In the genomic region with DNA sequence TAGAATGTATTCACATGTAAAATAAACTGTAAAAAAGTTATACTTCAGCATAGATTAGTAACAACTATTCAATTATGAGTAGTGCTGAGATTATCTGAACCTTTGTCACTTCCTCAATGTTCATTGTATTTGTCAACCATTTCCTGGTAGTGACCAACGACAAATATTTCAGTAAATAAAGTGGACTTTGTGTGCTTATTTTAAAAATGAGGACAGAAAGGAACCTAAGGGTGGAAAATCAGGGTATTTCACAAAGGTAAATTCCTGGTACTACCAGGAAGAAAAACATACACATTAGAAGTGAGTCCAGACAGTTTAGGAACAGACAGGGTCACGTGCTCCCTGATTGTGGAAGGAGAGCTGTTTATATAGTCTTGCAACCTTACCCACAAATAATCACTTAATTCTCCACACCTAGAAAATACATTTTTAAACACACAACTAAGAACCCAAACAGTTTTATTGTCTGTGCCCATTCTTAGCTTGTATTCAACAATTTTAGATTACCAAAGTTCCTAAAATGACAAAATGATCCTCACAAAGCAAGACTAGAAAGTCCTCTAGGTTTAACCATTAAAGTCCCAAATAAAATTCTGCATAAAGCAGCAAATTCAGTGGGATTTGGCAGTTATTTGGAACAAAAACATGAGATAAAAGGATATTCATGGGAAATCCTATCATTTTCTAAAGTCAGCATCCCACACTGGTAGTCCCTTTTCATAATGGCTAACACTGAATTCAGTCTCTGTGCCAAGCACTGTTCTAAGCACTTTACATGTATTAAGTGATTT, we compare ENCODE assay signal across 12 cellular contexts. TPM values are rescaled to one million over a fixed set of nuclear protein-coding genes. Genes with fewer than 3 reads are reported as not detected.
DNase-seq lines count a peak whose midpoint lies in the region; ATAC-seq and TF ChIP-seq lines count a peak whose summit lies in the region.
"Had no signal": no experiment of that assay in that cellular context is flagged by ENCODE, and none has a peak within 500 bp of the region (broad histone marks: within the 10 kb centered on the region; RNA-seq: fewer than 3 reads in every experiment).

No MANE protein-coding gene starts in this region.

- no peaks in the 10 kb centered on the region for H3K36me3 ChIP-seq in right lobe of liver
- H3K36me3 ChIP-seq in upper lobe of left lung = no peaks in the 10 kb centered on the region

- TF ChIP-seq CTCF in activated B cell treated with CpG ODN at 0.5 μM for 24 hours (IDR thresholded peaks at IDR 0.05) (no peak), right lobe of liver (IDR thresholded peaks at IDR 0.05) (no peak), upper lobe of left lung (IDR thresholded peaks at IDR 0.05) (no peak)

- H3K4me3 Mint-ChIP-seq in activated B cell treated with CpG ODN at 0.5 μM for 24 hours = no peak overlapping the region
- H3K4me3 Mint-ChIP-seq: CD8-positive, alpha-beta T cell had no signal

- ATAC-seq in right cardiac atrium = peak; percentile 11 to 31
- no peak for ATAC-seq in activated B cell treated with CpG ODN at 0.5 μM for 24 hours (ENCODE audit: low read depth)
- peak; percentile 65 to 79 (median 72) for ATAC-seq in right lobe of liver
- ATAC-seq in upper lobe of left lung (ENCODE audit: low FRiP score in 2 of 2) = peak in 1 of 2 donors; percentile 49
- no peak for ATAC-seq in HG03159 (IDR thresholded peaks at IDR 0.05; ENCODE audit: unreplicated experiment)
- ATAC-seq: CD8-positive, alpha-beta T cell; psoas muscle had no signal

- H3K4me1 ChIP-seq in right cardiac atrium (ENCODE audit: control insufficient read depth, insufficient read depth, low read length) (peaks cover 7% of the 10 kb centered on the region), right lobe of liver (peaks cover 4 to 59% (median 21%) of the 10 kb centered on the region in 4 donors), upper lobe of left lung (peaks cover 74 to 88% (median 81%) of the 10 kb centered on the region in 4 donors)

- H3K36me3 Mint-ChIP-seq in activated B cell treated with CpG ODN at 0.5 μM for 24 hours (ENCODE audit: low read depth) = peaks cover 8% of the 10 kb centered on the region

- TF ChIP-seq EP300 in upper lobe of left lung (IDR thresholded peaks at IDR 0.05) = peak in 1 of 4 donors; percentile 77

- intact Hi-C loops in right cardiac atrium (cut with DNase I) (no loop called here), cardiac septum (cut with DNase I) (no loop called here), activated B cell treated with CpG ODN at 0.5 μM for 24 hours (cut with micrococcal nuclease) (loop anchor here (2.0 kb wide), 1 partner anchor 15 kb away; no protein-coding TSS in a partner anchor), right lobe of liver (cut with DNase I) (no loop called here)

- H3K27ac ChIP-seq in right cardiac atrium (ENCODE audit: low read length) (no peak overlapping the region), right lobe of liver (peak overlapping the region; percentile 23 to 63 (median 59)), upper lobe of left lung (peak overlapping the region; percentile 40 to 82 (median 64))
- H3K27ac ChIP-seq: psoas muscle had no signal

- WGBS in right cardiac atrium = 54% methylated on average over 2 of the region's 2 CpGs
- 1% methylated on average over 2 of the region's 2 CpGs for WGBS in right lobe of liver (ENCODE audit: insufficient coverage, low coverage, low lambda C conversion rate, missing lambda C conversion rate)
- WGBS in upper lobe of left lung, 2 donors = 21 to 24% methylated on average over 2 of the region's 2 CpGs

- H3K4me1 Mint-ChIP-seq in activated B cell treated with CpG ODN at 0.5 μM for 24 hours = peaks cover 56% of the 10 kb centered on the region

- DNase-seq in right cardiac atrium = no peak
- DNase-seq in cardiac septum (ENCODE audit: low spot score) = no peak
- no peak for DNase-seq in activated B cell treated with CpG ODN at 0.5 μM for 24 hours
- no peak for DNase-seq in right lobe of liver
- DNase-seq in upper lobe of left lung = no peak
- no peak for DNase-seq in NCI-H2107 (lab: John Stamatoyannopoulos, UW)
- no peak for DNase-seq in NCI-H82 treated with DMSO at 0.1 percent for 48 hours (lab: John Stamatoyannopoulos, UW; ENCODE audit: unreplicated experiment)
- DNase-seq: activated CD4-positive, alpha-beta T cell treated with anti-CD3 and anti-CD28 coated beads, Interleukin-2, amount 50 U/mL, for 1 hour; CD8-positive, alpha-beta T cell; islet precursor cell; psoas muscle had no signal

- CTCF ChIA-PET in activated B cell treated with CpG ODN at 0.5 μM for 24 hours (lab: Charles Lee) = no interaction called here

- no peak overlapping the region for H3K4me3 ChIP-seq in right cardiac atrium (ENCODE audit: low read length)
- no peak overlapping the region for H3K4me3 ChIP-seq in right lobe of liver
- H3K4me3 ChIP-seq in upper lobe of left lung = no peak overlapping the region
- H3K4me3 ChIP-seq: psoas muscle had no signal

- peak overlapping the region; percentile 79 for H3K27ac Mint-ChIP-seq in activated B cell treated with CpG ODN at 0.5 μM for 24 hours

- H3K9me3 ChIP-seq in right cardiac atrium (ENCODE audit: control insufficient read depth, low read length) = no peaks in the 10 kb centered on the region
- H3K9me3 ChIP-seq in right lobe of liver = no peaks in the 10 kb centered on the region
- no peaks in the 10 kb centered on the region for H3K9me3 ChIP-seq in upper lobe of left lung
- H3K9me3 ChIP-seq: psoas muscle had no signal

- H3K27me3 ChIP-seq in right cardiac atrium (ENCODE audit: control insufficient read depth, insufficient read depth) = no peaks in the 10 kb centered on the region
- H3K27me3 ChIP-seq in right lobe of liver = no peaks in the 10 kb centered on the region
- no peaks in the 10 kb centered on the region for H3K27me3 ChIP-seq in upper lobe of left lung

- H3K27me3 Mint-ChIP-seq in activated B cell treated with CpG ODN at 0.5 μM for 24 hours = no peaks in the 10 kb centered on the region

- POLR2A ChIA-PET in activated B cell treated with CpG ODN at 0.5 μM for 24 hours (lab: Charles Lee) = no interaction called here

- TF ChIP-seq POLR2A in right lobe of liver (IDR thresholded peaks at IDR 0.05) (no peak), upper lobe of left lung (IDR thresholded peaks at IDR 0.05) (no peak)

- H3K9me3 Mint-ChIP-seq in activated B cell treated with CpG ODN at 0.5 μM for 24 hours = no peaks in the 10 kb centered on the region
- H3K9me3 Mint-ChIP-seq: CD8-positive, alpha-beta T cell had no signal

RNA-seq across cellular contexts. Expression of a gene that starts 28.2 kb away (rescaled TPM):
- total RNA-seq in right cardiac atrium = 10 to 100 TPM; 12.4 to 17.2 (median 13.7) TPM
- polyA plus RNA-seq in right cardiac atrium = 6.9 TPM
- total RNA-seq in cardiac septum = 9.0 TPM
- 81.4 and 93.1 TPM in 2 replicates for total RNA-seq in activated B cell treated with CpG ODN at 0.5 μM for 24 hours
- 10 to 100 TPM in 1 of 6 experiments, 1 to 10 TPM in 5; 4.7 to 18.8 (median 8.3) TPM for total RNA-seq in right lobe of liver
- total RNA-seq in upper lobe of left lung = 10 to 100 TPM; 18.5 to 57.3 (median 36.2) TPM

Comparison
In these comparisons a context has a peak if more than half of its experiments do, and no peak if none do; other contexts are left out.
1. ATAC-seq: peak in right cardiac atrium (2 of 2) and right lobe of liver (4 of 4); none in activated B cell treated with CpG ODN at 0.5 μM for 24 hours (single experiment) and HG03159 (single experiment).